ENCODE assay signal across 9 cellular contexts in genomic region chr3:38028621-38029361, GRCh38. TPM values are rescaled to one million over a fixed set of nuclear protein-coding genes. Genes with fewer than 3 reads are reported as not detected.
DNase-seq lines count a peak whose midpoint lies in the region; ATAC-seq, FAIRE-seq and TF ChIP-seq lines count a peak whose summit lies in the region.
"Had no signal": no experiment of that assay in that cellular context is flagged by ENCODE, and none has a peak within 500 bp of the region (broad histone marks: within the 10 kb centered on the region; RNA-seq: fewer than 3 reads in every experiment).

No MANE protein-coding gene starts in this region.

- H3K27ac ChIP-seq in A549: peak overlapping the region; percentile 57 to 88; a peak in 5 of 6 replicates
- peak overlapping the region; percentile 60 to 75 (median 64) for H3K27ac ChIP-seq in Peyer's patch

- ATAC-seq in A549 (no peak), esophagus mucosa (peak; percentile 10), GM18511 (IDR thresholded peaks at IDR 0.05; ENCODE audit: unreplicated experiment) (no peak)

- H3K27me3 ChIP-seq in Peyer's patch: no peaks in the 10 kb centered on the region

- no peak for FAIRE-seq in A549 (lab: Jason Lieb, UNC)

- H3K9me3 ChIP-seq in A549: no peaks in the 10 kb centered on the region
- no peaks in the 10 kb centered on the region for H3K9me3 ChIP-seq in Peyer's patch

- peak overlapping the region; percentile 78 to 91 (median 87) for H3K4me3 Mint-ChIP-seq in nephron

- CTCF ChIA-PET in A549 (lab: Yijun Ruan, JAX): interaction anchor here (1.2 kb wide), 1 partner anchor 12 kb away, joined by 3 read pairs; no protein-coding TSS in a partner anchor

- POLR2A ChIA-PET in A549 (lab: Yijun Ruan, JAX): interaction anchor here (1.0 kb wide), 1 partner anchor 108 kb away, joined by 5 read pairs; the partner anchor contains the start of gene ACAA1

- no peak for DNase-seq in A549 (ENCODE audit: low read depth in 1 of 2, low spot score in 1 of 2)
- DNase-seq in Peyer's patch: peak in 1 of 3 donors; percentile 47
- no peak for DNase-seq in dedifferentiated amniotic fluid mesenchymal stem cell (ENCODE audit: extremely low spot score)
- no peak for DNase-seq in NOMO-1 treated with dmso at 0.1 percent for 144 hours (lab: John Stamatoyannopoulos, UW; ENCODE audit: unreplicated experiment)
- DNase-seq in effector CD8-positive, alpha-beta T cell (lab: John Stamatoyannopoulos, UW): no peak
- DNase-seq: cortex of kidney had no signal

- TF ChIP-seq EP300 in A549 (IDR thresholded peaks at IDR 0.05): no peak

- no peaks in the 10 kb centered on the region for H3K9me3 Mint-ChIP-seq in nephron

- no peaks in the 10 kb centered on the region for H3K36me3 Mint-ChIP-seq in nephron (ENCODE audit: low read depth)

- H3K4me1 ChIP-seq in A549 (peaks cover 33% of the 10 kb centered on the region), Peyer's patch (peaks cover 3 to 24% (median 13%) of the 10 kb centered on the region in 4 donors)

- peak overlapping the region; percentile 80 for H3K4me2 ChIP-seq in A549

- H3K36me3 ChIP-seq in Peyer's patch: no peaks in the 10 kb centered on the region

- WGBS in A549 (ENCODE audit: missing lambda C conversion rate): 87% methylated on average over 37 of the region's 45 CpGs

- TF ChIP-seq CTCF in A549 (IDR thresholded peaks at IDR 0.05) (no peak), Peyer's patch (IDR thresholded peaks at IDR 0.05) (no peak), nephron (IDR thresholded peaks at IDR 0.05; ENCODE audit: unreplicated experiment in 3 of 3) (no peak)

- H3K27me3 Mint-ChIP-seq in nephron (ENCODE audit: low read depth): peaks cover 35% of the 10 kb centered on the region

- no peak for TF ChIP-seq RAD21 in A549 (conservative IDR thresholded peaks at IDR 0.05 in 1 of 2, IDR thresholded peaks at IDR 0.05 in 1 of 2)

- H3K4me3 ChIP-seq in A549 (peak overlapping the region; percentile 43), Peyer's patch (peak overlapping the region; percentile 46 to 66 (median 52))

- H3K27ac Mint-ChIP-seq in nephron: peak overlapping the region in 1 of 3 experiments; percentile 11

- peaks cover 22% of the 10 kb centered on the region for H3K4me1 Mint-ChIP-seq in nephron

- TF ChIP-seq POLR2A in A549 (IDR thresholded peaks at IDR 0.05; ENCODE audit: low read length) (no peak), Peyer's patch (IDR thresholded peaks at IDR 0.05) (no peak)

TF ChIP-seq in A549, 52 proteins besides CTCF, POLR2A, EP300 and RAD21:
- TF ChIP-seq HES2 (IDR thresholded peaks at IDR 0.05): no peak
- no peak for TF ChIP-seq E2F6 (IDR thresholded peaks at IDR 0.05; ENCODE audit: borderline replicate concordance, low read depth)
- TF ChIP-seq KDM1A (IDR thresholded peaks at IDR 0.05; ENCODE audit: low read depth): no peak
- no peak for TF ChIP-seq SMC3 (IDR thresholded peaks at IDR 0.05)
- TF ChIP-seq POLR2AphosphoS2 (conservative IDR thresholded peaks at IDR 0.05; ENCODE audit: low read length): no peak
- TF ChIP-seq TFCP2L1 (CRISPR knock-in tag; IDR thresholded peaks at IDR 0.05): no peak
- no peak for TF ChIP-seq FOSL2 (IDR thresholded peaks at IDR 0.05)
- no peak for TF ChIP-seq FOSL2 (CRISPR knock-in tag; IDR thresholded peaks at IDR 0.05)
- no peak for TF ChIP-seq KDM5A (IDR thresholded peaks at IDR 0.05)
- no peak for TF ChIP-seq ESRRA (IDR thresholded peaks at IDR 0.05; ENCODE audit: borderline replicate concordance, low read length)
- no peak for TF ChIP-seq ZFP36 (IDR thresholded peaks at IDR 0.05; ENCODE audit: borderline replicate concordance, partially characterized antibody)
- no peak for TF ChIP-seq MAX (IDR thresholded peaks at IDR 0.05)
- no peak for TF ChIP-seq CHD2 (IDR thresholded peaks at IDR 0.05; ENCODE audit: low read length, partially characterized antibody)
- TF ChIP-seq EHF (CRISPR knock-in tag; IDR thresholded peaks at IDR 0.05): no peak
- no peak for TF ChIP-seq HDAC2 (IDR thresholded peaks at IDR 0.05)
- TF ChIP-seq RARB (CRISPR knock-in tag; IDR thresholded peaks at IDR 0.05): no peak
TF ChIP-seq in A549: peak in this region for 0.

RNA-seq across cellular contexts. Expression of gene PLCD1, which starts 0.7 kb away (rescaled TPM):
- polyA plus RNA-seq in A549 (2011; rRNA removed) (4.8 and 6.0 TPM in 2 replicates), A549 (2017; fragmentation: RNase III; extraction: RNeasy Plus Mini Kit Qiagen cat#74134 plus additional on column Dnase treatment) (3.7 to 5.3 TPM (median 3.9 TPM) in 3 replicates)
- 3.5 and 3.8 TPM in 2 replicates for polyA plus RNA-seq in A549 (2012; cell fraction: cytosol; rRNA removed)
- 14.1 TPM in 2 replicates for polyA plus RNA-seq in A549 (2012; cell fraction: nucleus; rRNA removed)
- 8.1 and 11.0 TPM in 2 replicates for polyA minus RNA-seq in A549 (2011; rRNA and poly(A)+ RNA removed)
- total RNA-seq in Peyer's patch (10 to 100 TPM; 36.6 to 47.0 (median 40.5) TPM), esophagus mucosa (72.5 TPM)

RNA-seq across cellular contexts. Expression of gene DLEC1, which starts 10.2 kb away (rescaled TPM):
- polyA plus RNA-seq in A549 (2011; rRNA removed) (0.10 and 0.13 TPM in 2 replicates), A549 (2017; fragmentation: RNase III; extraction: RNeasy Plus Mini Kit Qiagen cat#74134 plus additional on column Dnase treatment) (0.03 to 0.07 TPM in 2 of 3 replicates, not detected in the other)
- under 0.01 TPM in 1 of 2 replicates, not detected in the other for polyA plus RNA-seq in A549 (2012; cell fraction: cytosol; rRNA removed)
- polyA plus RNA-seq in A549 (2012; cell fraction: nucleus; rRNA removed): 0.01 and 0.02 TPM in 2 replicates
- polyA minus RNA-seq in A549 (2011; rRNA and poly(A)+ RNA removed): 0.10 and 1.3 TPM in 2 replicates
- total RNA-seq in Peyer's patch (1 to 10 TPM in 1 of 4 donors, under 1 TPM in 3; 0.18 to 2.2 (median 0.75) TPM), esophagus mucosa (0.08 TPM)

RNA-seq across cellular contexts. Expression of gene VILL, which starts 38.2 kb away (rescaled TPM):
- polyA plus RNA-seq in A549 (2011; rRNA removed) (0.22 and 0.49 TPM in 2 replicates), A549 (2017; fragmentation: RNase III; extraction: RNeasy Plus Mini Kit Qiagen cat#74134 plus additional on column Dnase treatment) (0.04 to 0.08 TPM (median 0.05 TPM) in 3 replicates)
- polyA plus RNA-seq in A549 (2012; cell fraction: cytosol; rRNA removed): 0.16 and 0.23 TPM in 2 replicates
- polyA plus RNA-seq in A549 (2012; cell fraction: nucleus; rRNA removed): 0.55 TPM in 2 replicates
- 0.49 and 0.91 TPM in 2 replicates for polyA minus RNA-seq in A549 (2011; rRNA and poly(A)+ RNA removed)
- total RNA-seq in Peyer's patch (100 to 1,000 TPM in 3 of 4 donors, 10 to 100 TPM in 1; 59.4 to 309 (median 230) TPM), esophagus mucosa (6.1 TPM)
